ENCODE assay signal across 20 cellular contexts in genomic region chr7:132991615-132992587, GRCh38.
DNase-seq lines count a peak whose midpoint lies in the region; ATAC-seq, FAIRE-seq and TF ChIP-seq lines count a peak whose summit lies in the region.
"Had no signal": no experiment of that assay in that cellular context is flagged by ENCODE, and none has a peak within 500 bp of the region (broad histone marks: within the 10 kb centered on the region; RNA-seq: fewer than 3 reads in every experiment).

No MANE protein-coding gene starts in this region.

- CTCF ChIA-PET in activated CD4-positive, alpha-beta T cell treated with anti-CD3 and anti-CD28 coated beads for 36 hours (lab: Charles Lee), result interaction anchor here (0.7 kb wide), 1 partner anchor 118 kb away, joined by 4 read pairs; no protein-coding TSS in a partner anchor

- H3K9me3 ChIP-seq in astrocyte (ENCODE audit: insufficient read depth, low read depth, low read length) (no peaks in the 10 kb centered on the region), trophoblast cell (ENCODE audit: insufficient read depth, low read depth, low read length) (no peaks in the 10 kb centered on the region), kidney (ENCODE audit: control insufficient read depth in 1 of 2, low read length in 2 of 2) (no peaks in the 10 kb centered on the region)
- H3K9me3 ChIP-seq: SJCRH30, upper lobe of left lung had no signal

- no peak overlapping the region for H2AFZ ChIP-seq in GM23338
- H2AFZ ChIP-seq in astrocyte (ENCODE audit: low read depth, low read length), result no peak overlapping the region
- no peak overlapping the region for H2AFZ ChIP-seq in trophoblast cell (ENCODE audit: insufficient read depth, low read length, poor library complexity)

- H3K36me3 ChIP-seq in GM23338 (ENCODE audit: insufficient read depth) (no peaks in the 10 kb centered on the region), astrocyte (ENCODE audit: insufficient read depth, low read length) (no peaks in the 10 kb centered on the region), trophoblast cell (ENCODE audit: control insufficient read depth in 1 of 2, insufficient read depth in 2 of 2, low read length in 2 of 2) (no peaks in the 10 kb centered on the region), kidney (ENCODE audit: control insufficient read depth in 1 of 2, insufficient read depth in 2 of 2, low read length in 2 of 2) (no peaks in the 10 kb centered on the region)
- H3K36me3 ChIP-seq: SJCRH30, upper lobe of left lung had no signal

- no peak overlapping the region for H3K23ac ChIP-seq in trophoblast cell (ENCODE audit: low read length)

- H3K18ac ChIP-seq in trophoblast cell (ENCODE audit: low read length), result peak overlapping the region; percentile 35

- POLR2A ChIA-PET in activated CD4-positive, alpha-beta T cell treated with anti-CD3 and anti-CD28 coated beads for 36 hours (lab: Charles Lee), result no interaction called here

- DNase-seq in GM23338 (ENCODE audit: low spot score) (peak; percentile 43), astrocyte (ENCODE audit: low read depth) (no peak), iPS-NIHi7 (ENCODE audit: extremely low spot score) (peak; percentile 26), trophoblast cell (no peak), epidermal melanocyte (ENCODE audit: insufficient read length, low spot score) (no peak), kidney (no peak)
- DNase-seq in activated CD4-positive, alpha-beta T cell treated with anti-CD3 and anti-CD28 coated beads for 36 hours, result no peak
- DNase-seq: ACHN; activated CD4-positive, alpha-beta T cell treated with anti-CD3 and anti-CD28 coated beads, Interleukin-2, amount 10 ng/mL, durations not matched to agents 24 days and 14 days; activated naive CD8-positive, alpha-beta T cell treated with anti-CD3 and anti-CD28 coated beads for 36 hours; GOT3; NCI-H1417 treated with DMSO at 0.1 percent for 48 hours; NCI-H510A treated with DMSO at 0.1 percent for 48 hours; right cardiac atrium; SJCRH30; upper lobe of left lung had no signal

- H4K12ac ChIP-seq in trophoblast cell (ENCODE audit: low read depth, low read length), result no peak overlapping the region

- TF ChIP-seq CTCF in GM23338 (conservative IDR thresholded peaks at IDR 0.05; ENCODE audit: low read depth in 2 of 2) (no peak), astrocyte (IDR thresholded peaks at IDR 0.05; ENCODE audit: insufficient read depth, low read depth, low read length) (no peak), kidney (IDR thresholded peaks at IDR 0.05; ENCODE audit: borderline replicate concordance, extremely low read depth, insufficient read depth) (no peak)

- no peak overlapping the region for H3K4ac ChIP-seq in trophoblast cell (ENCODE audit: low read depth, low read length)

- no peak overlapping the region for H4K91ac ChIP-seq in trophoblast cell (ENCODE audit: low read depth, low read length)

- no peak for FAIRE-seq in astrocyte (lab: Jason Lieb, UNC)
- FAIRE-seq in kidney (lab: Jason Lieb, UNC), result no peak

- H3K4me2 ChIP-seq in GM23338 (peak overlapping the region; percentile 29; the same call in 1 of the 2 replicates), astrocyte (ENCODE audit: low read length) (no peak overlapping the region), trophoblast cell (ENCODE audit: low read length) (no peak overlapping the region)

- ATAC-seq in GM23338 (peak; percentile 72), GM21367 (IDR thresholded peaks at IDR 0.05; ENCODE audit: unreplicated experiment) (no peak)
- no peak for ATAC-seq in activated CD4-positive, alpha-beta T cell treated with anti-CD3 and anti-CD28 coated beads for 36 hours
- ATAC-seq: right cardiac atrium had no signal

- H2BK12ac ChIP-seq in trophoblast cell (ENCODE audit: low read length), result no peak overlapping the region

- H3K4me1 ChIP-seq in GM23338 (ENCODE audit: insufficient read depth), result peaks cover 45% of the 10 kb centered on the region
- H3K4me1 ChIP-seq in astrocyte (ENCODE audit: insufficient read depth, low read length), result no peaks in the 10 kb centered on the region
- peaks cover 0 to 3% of the 10 kb centered on the region in 2 experiments for H3K4me1 ChIP-seq in trophoblast cell (ENCODE audit: control insufficient read depth in 1 of 2, insufficient read depth in 2 of 2, low read length in 2 of 2)
- peaks cover 0 to 10% of the 10 kb centered on the region in 2 donors for H3K4me1 ChIP-seq in kidney (ENCODE audit: control insufficient read depth in 1 of 2, insufficient read depth in 1 of 2, low read depth in 1 of 2, low read length in 2 of 2)
- H3K4me1 ChIP-seq: SJCRH30 had no signal

- H3K36me3 Mint-ChIP-seq in GM23338 (ENCODE audit: low read depth) (peaks cover 6% of the 10 kb centered on the region; the same call in 2 of the 3 replicates), astrocyte (ENCODE audit: low read depth, unreplicated experiment) (no peaks in the 10 kb centered on the region)
- H3K36me3 Mint-ChIP-seq in activated CD4-positive, alpha-beta T cell treated with anti-CD3 and anti-CD28 coated beads for 36 hours (ENCODE audit: low read depth), result peaks cover 4% of the 10 kb centered on the region

- no peak overlapping the region; the same call in none of the 2 replicates for H3K27ac Mint-ChIP-seq in GM23338
- no peak overlapping the region for H3K27ac Mint-ChIP-seq in astrocyte (ENCODE audit: unreplicated experiment)
- no peak overlapping the region for H3K27ac Mint-ChIP-seq in activated CD4-positive, alpha-beta T cell treated with anti-CD3 and anti-CD28 coated beads for 36 hours
- H3K27ac Mint-ChIP-seq: activated CD4-positive, alpha-beta T cell treated with anti-CD3 and anti-CD28 coated beads, Interleukin-2, amount 10 ng/mL, durations not matched to agents 24 days and 14 days; activated naive CD8-positive, alpha-beta T cell treated with anti-CD3 and anti-CD28 coated beads for 36 hours; IgD-negative memory B cell had no signal

- H3K14ac ChIP-seq in trophoblast cell (ENCODE audit: low read length), result no peak overlapping the region

- no peak overlapping the region for H2AK5ac ChIP-seq in trophoblast cell (ENCODE audit: low read length)

- no peak overlapping the region for H3K4me3 ChIP-seq in GM23338
- H3K4me3 ChIP-seq in astrocyte (ENCODE audit: insufficient read depth, low read depth, low read length), result no peak overlapping the region
- H3K4me3 ChIP-seq in trophoblast cell (ENCODE audit: low read depth, low read length), result no peak overlapping the region
- H3K4me3 ChIP-seq in kidney (ENCODE audit: low read length in 2 of 2), result no peak overlapping the region
- H3K4me3 ChIP-seq: SJCRH30, upper lobe of left lung had no signal

- no peaks in the 10 kb centered on the region for H3F3A ChIP-seq in GM23338 (replicated peaks; ENCODE audit: low read depth)

- H3K9ac ChIP-seq in astrocyte (ENCODE audit: low read length) (no peak overlapping the region), trophoblast cell (ENCODE audit: low read length) (no peak overlapping the region), kidney (ENCODE audit: low read length in 2 of 2) (no peak overlapping the region)

- intact Hi-C loops in activated CD4-positive, alpha-beta T cell treated with anti-CD3 and anti-CD28 coated beads for 36 hours (cut with DNase I, micrococcal nuclease), result no loop called here
- intact Hi-C loops in kidney (cut with DNase I), result no loop called here

- H3K27me3 Mint-ChIP-seq in GM23338 (ENCODE audit: insufficient read depth, low read depth, poor library complexity) (peaks cover 2% of the 10 kb centered on the region), astrocyte (ENCODE audit: low read depth, unreplicated experiment) (no peaks in the 10 kb centered on the region)
- H3K27me3 Mint-ChIP-seq in activated CD4-positive, alpha-beta T cell treated with anti-CD3 and anti-CD28 coated beads for 36 hours, result no peaks in the 10 kb centered on the region
- H3K27me3 Mint-ChIP-seq: activated CD4-positive, alpha-beta T cell treated with anti-CD3 and anti-CD28 coated beads, Interleukin-2, amount 10 ng/mL, durations not matched to agents 24 days and 14 days; activated naive CD8-positive, alpha-beta T cell treated with anti-CD3 and anti-CD28 coated beads for 36 hours; IgD-negative memory B cell had no signal

- peaks cover 35% of the 10 kb centered on the region for H4K20me1 ChIP-seq in GM23338 (replicated peaks; ENCODE audit: insufficient read depth)
- H4K20me1 ChIP-seq in astrocyte (ENCODE audit: insufficient read depth, low read length), result peaks cover 46% of the 10 kb centered on the region

- H3K27ac ChIP-seq in GM23338 (ENCODE audit: low read depth) (no peak overlapping the region), astrocyte (ENCODE audit: low read depth, low read length) (no peak overlapping the region), trophoblast cell (ENCODE audit: low read depth, low read length) (no peak overlapping the region), kidney (ENCODE audit: low read depth in 2 of 2, low read length in 2 of 2) (no peak overlapping the region)
- H3K27ac ChIP-seq: C4-2B, HL-60, SJCRH30, upper lobe of left lung had no signal

- 0 out of 2 replicates have a peak, but pooled peaks cover 7% of the 10 kb centered on the region for H3K9me2 ChIP-seq in GM23338 (ENCODE audit: insufficient read depth)

- H3K4me1 Mint-ChIP-seq in GM23338 (peaks cover 50% of the 10 kb centered on the region), astrocyte (ENCODE audit: low read depth, unreplicated experiment) (peaks cover 10% of the 10 kb centered on the region)
- H3K4me1 Mint-ChIP-seq in activated CD4-positive, alpha-beta T cell treated with anti-CD3 and anti-CD28 coated beads for 36 hours, result peaks cover 6% of the 10 kb centered on the region

- no peak overlapping the region for H2BK120ac ChIP-seq in trophoblast cell (ENCODE audit: insufficient read depth, low read length, poor library complexity)

- H3K27me3 ChIP-seq in GM23338 (ENCODE audit: insufficient read depth) (no peaks in the 10 kb centered on the region), astrocyte (ENCODE audit: insufficient read depth, low read length) (no peaks in the 10 kb centered on the region), trophoblast cell (ENCODE audit: insufficient read depth, low read length) (no peaks in the 10 kb centered on the region)
- H3K27me3 ChIP-seq: SJCRH30, upper lobe of left lung had no signal

- no CpG with 5 or more reads among the region's 9 CpGs for WGBS in trophoblast cell (ENCODE audit: extremely low coverage, insufficient coverage, insufficient read length)

- H4K8ac ChIP-seq in trophoblast cell (ENCODE audit: low read depth, low read length), result no peak overlapping the region

- H3K4me3 Mint-ChIP-seq in GM23338 (no peak overlapping the region), astrocyte (ENCODE audit: unreplicated experiment) (peak overlapping the region; percentile 40)
- H3K4me3 Mint-ChIP-seq in activated CD4-positive, alpha-beta T cell treated with anti-CD3 and anti-CD28 coated beads for 36 hours, result no peak overlapping the region
- H3K4me3 Mint-ChIP-seq: activated CD4-positive, alpha-beta T cell treated with anti-CD3 and anti-CD28 coated beads, Interleukin-2, amount 10 ng/mL, durations not matched to agents 24 days and 14 days; activated naive CD8-positive, alpha-beta T cell treated with anti-CD3 and anti-CD28 coated beads for 36 hours had no signal

- H3K79me2 ChIP-seq in GM23338 (replicated peaks; ENCODE audit: insufficient read depth) (peaks cover 99% of the 10 kb centered on the region), astrocyte (ENCODE audit: insufficient read depth, low read length) (peaks cover 58% of the 10 kb centered on the region), trophoblast cell (ENCODE audit: control insufficient read depth, insufficient read depth, low read length, poor library complexity) (peaks cover 3% of the 10 kb centered on the region)

- H3K9me3 Mint-ChIP-seq in GM23338 (0 out of 3 replicates have a peak, but pooled peaks cover under 1% of the 10 kb centered on the region), astrocyte (ENCODE audit: unreplicated experiment) (no peaks in the 10 kb centered on the region)
- H3K9me3 Mint-ChIP-seq in activated CD4-positive, alpha-beta T cell treated with anti-CD3 and anti-CD28 coated beads for 36 hours (ENCODE audit: low read depth), result no peaks in the 10 kb centered on the region
- H3K9me3 Mint-ChIP-seq: activated CD4-positive, alpha-beta T cell treated with anti-CD3 and anti-CD28 coated beads, Interleukin-2, amount 10 ng/mL, durations not matched to agents 24 days and 14 days had no signal

- no peak overlapping the region for H2BK5ac ChIP-seq in trophoblast cell (ENCODE audit: low read depth, low read length, poor library complexity)

- H3K79me1 ChIP-seq in trophoblast cell (ENCODE audit: low read length), result no peaks in the 10 kb centered on the region

Comparison
In these comparisons a context has a peak if more than half of its experiments do, and no peak if none do; other contexts are left out.
1. DNase-seq: peak in GM23338 (single experiment) and iPS-NIHi7 (single experiment); none in astrocyte (single experiment), trophoblast cell (0 of 2), activated CD4-positive, alpha-beta T cell treated with anti-CD3 and anti-CD28 coated beads for 36 hours (single experiment), epidermal melanocyte (single experiment) and kidney (single experiment).